14 cellular contexts compared by ENCODE assay signal in genomic region chr14:34826661-34827060, GRCh38. TPM values are rescaled to one million over a fixed set of nuclear protein-coding genes. Genes with fewer than 3 reads are reported as not detected.
A peak's percentile ranks its signal among the peaks of the same experiment; 100 is the strongest.
DNase-seq lines count a peak whose midpoint lies in the region; ATAC-seq and TF ChIP-seq lines count a peak whose summit lies in the region.
"Had no signal": no experiment of that assay in that cellular context is flagged by ENCODE, and none has a peak within 500 bp of the region (broad histone marks: within the 10 kb centered on the region; RNA-seq: fewer than 3 reads in every experiment).

No MANE protein-coding gene starts in this region.

- peaks cover 22% of the 10 kb centered on the region for H3K36me3 ChIP-seq in suprapubic skin

- no peaks in the 10 kb centered on the region for H3K4me1 ChIP-seq in suprapubic skin

- no peaks in the 10 kb centered on the region for H3K9me3 Mint-ChIP-seq in activated CD8-positive, alpha-beta T cell treated with anti-CD3 and anti-CD28 coated beads for 36 hours
- H3K9me3 Mint-ChIP-seq: activated CD4-positive, alpha-beta memory T cell treated with anti-CD3 and anti-CD28 coated beads for 36 hours; stimulated activated memory B cell treated with anti-CD40 and anti-IgM and Interleukin-4, amounts not matched to agents 10 μg/mL and 1 μg/mL and 100 μg/mL, for 72 hours had no signal

- intact Hi-C loops in activated CD8-positive, alpha-beta T cell treated with anti-CD3 and anti-CD28 coated beads for 36 hours (cut with micrococcal nuclease) = no loop called here

- H3K4me1 Mint-ChIP-seq in activated CD8-positive, alpha-beta T cell treated with anti-CD3 and anti-CD28 coated beads for 36 hours (ENCODE audit: low read depth) = peaks cover 23% of the 10 kb centered on the region

- H3K27me3 Mint-ChIP-seq in activated CD8-positive, alpha-beta T cell treated with anti-CD3 and anti-CD28 coated beads for 36 hours = no peaks in the 10 kb centered on the region
- H3K27me3 Mint-ChIP-seq: activated CD4-positive, alpha-beta memory T cell treated with anti-CD3 and anti-CD28 coated beads for 36 hours; stimulated activated memory B cell treated with anti-CD40 and anti-IgM and Interleukin-4, amounts not matched to agents 10 μg/mL and 1 μg/mL and 100 μg/mL, for 72 hours had no signal

- no peak overlapping the region for H3K4me3 Mint-ChIP-seq in activated CD8-positive, alpha-beta T cell treated with anti-CD3 and anti-CD28 coated beads for 36 hours
- H3K4me3 Mint-ChIP-seq: activated CD4-positive, alpha-beta memory T cell treated with anti-CD3 and anti-CD28 coated beads for 36 hours; stimulated activated memory B cell treated with anti-CD40 and anti-IgM and Interleukin-4, amounts not matched to agents 10 μg/mL and 1 μg/mL and 100 μg/mL, for 72 hours had no signal

- peak overlapping the region; percentile 58 for H3K27ac Mint-ChIP-seq in activated CD8-positive, alpha-beta T cell treated with anti-CD3 and anti-CD28 coated beads for 36 hours
- H3K27ac Mint-ChIP-seq: activated CD4-positive, alpha-beta memory T cell treated with anti-CD3 and anti-CD28 coated beads for 36 hours; stimulated activated memory B cell treated with anti-CD40 and anti-IgM and Interleukin-4, amounts not matched to agents 10 μg/mL and 1 μg/mL and 100 μg/mL, for 72 hours had no signal

- H3K36me3 Mint-ChIP-seq in activated CD8-positive, alpha-beta T cell treated with anti-CD3 and anti-CD28 coated beads for 36 hours (ENCODE audit: low read depth) = peaks cover 46% of the 10 kb centered on the region

- CTCF ChIA-PET in activated CD8-positive, alpha-beta T cell treated with anti-CD3 and anti-CD28 coated beads for 36 hours (lab: Charles Lee) = no interaction called here

- TF ChIP-seq POLR2A in suprapubic skin (IDR thresholded peaks at IDR 0.05) = no peak

- H3K4me3 ChIP-seq in AG10803 (ENCODE audit: low read length) (no peak overlapping the region), suprapubic skin (no peak overlapping the region)
- H3K4me3 ChIP-seq: esophagus squamous epithelium, mucosa of descending colon had no signal

- no peaks in the 10 kb centered on the region for H3K9me3 ChIP-seq in suprapubic skin
- H3K9me3 ChIP-seq: esophagus squamous epithelium, mucosa of descending colon had no signal

- TF ChIP-seq EP300 in suprapubic skin (IDR thresholded peaks at IDR 0.05) = no peak

- no peak overlapping the region for H3K27ac ChIP-seq in suprapubic skin
- H3K27ac ChIP-seq: esophagus squamous epithelium had no signal

- no peaks in the 10 kb centered on the region for H3K27me3 ChIP-seq in suprapubic skin
- H3K27me3 ChIP-seq: esophagus squamous epithelium had no signal

- peak; percentile 38 for DNase-seq in AG10803 (ENCODE audit: low read depth)
- peak; percentile 17 for DNase-seq in GM04504 (ENCODE audit: low read depth)
- no peak for DNase-seq in activated CD8-positive, alpha-beta T cell treated with anti-CD3 and anti-CD28 coated beads for 36 hours
- DNase-seq in glomerular visceral epithelial cell (ENCODE audit: extremely low spot score) = peak; percentile 8
- no peak for DNase-seq in NCI-H2196 treated with DMSO at 0.1 percent for 48 hours (lab: John Stamatoyannopoulos, UW; ENCODE audit: unreplicated experiment)
- DNase-seq in superior temporal gyrus (ENCODE audit: extremely low spot score) = no peak
- no peak for DNase-seq in suprapubic skin (ENCODE audit: low spot score in 2 of 2)
- no peak for DNase-seq in NOMO-1 (lab: John Stamatoyannopoulos, UW; ENCODE audit: unreplicated experiment in 2 of 2)
- DNase-seq: activated CD4-positive, alpha-beta memory T cell treated with anti-CD3 and anti-CD28 coated beads for 36 hours; activated naive CD4-positive, alpha-beta T cell; esophagus squamous epithelium; mucosa of descending colon; NCI-H1694 had no signal

- POLR2A ChIA-PET in activated CD8-positive, alpha-beta T cell treated with anti-CD3 and anti-CD28 coated beads for 36 hours (lab: Charles Lee) = no interaction called here

- 83% methylated on average over 2 of the region's 2 CpGs for WGBS in suprapubic skin

- no peak for ATAC-seq in activated CD8-positive, alpha-beta T cell treated with anti-CD3 and anti-CD28 coated beads for 36 hours
- ATAC-seq: mucosa of descending colon; stimulated activated memory B cell treated with anti-CD40 and anti-IgM and Interleukin-4, amounts not matched to agents 10 μg/mL and 1 μg/mL and 100 μg/mL, for 72 hours had no signal

- TF ChIP-seq CTCF in AG10803 (conservative IDR thresholded peaks at IDR 0.05; ENCODE audit: low read length) (no peak), suprapubic skin (IDR thresholded peaks at IDR 0.05) (no peak)
- no peak for TF ChIP-seq CTCF in activated CD8-positive, alpha-beta T cell treated with anti-CD3 and anti-CD28 coated beads for 36 hours (IDR thresholded peaks at IDR 0.05)

RNA-seq across cellular contexts. Expression of gene BAZ1A, which starts 48.5 kb away (rescaled TPM):
- total RNA-seq in activated CD8-positive, alpha-beta T cell treated with anti-CD3 and anti-CD28 coated beads for 36 hours = 10 to 100 TPM; 47.4 to 49.4 TPM
- 10 to 100 TPM; 37.0 to 95.1 (median 55.7) TPM for total RNA-seq in suprapubic skin

Comparison
In these comparisons a context has a peak if more than half of its experiments do, and no peak if none do; other contexts are left out.
1. DNase-seq: peak in AG10803 (single experiment), GM04504 (single experiment) and glomerular visceral epithelial cell (single experiment); none in activated CD8-positive, alpha-beta T cell treated with anti-CD3 and anti-CD28 coated beads for 36 hours (single experiment), NCI-H2196 treated with DMSO at 0.1 percent for 48 hours (single experiment), superior temporal gyrus (single experiment), suprapubic skin (0 of 2) and NOMO-1 (0 of 2).